Comparison of ENCODE assay signal across 24 cellular contexts in the genomic region with DNA sequence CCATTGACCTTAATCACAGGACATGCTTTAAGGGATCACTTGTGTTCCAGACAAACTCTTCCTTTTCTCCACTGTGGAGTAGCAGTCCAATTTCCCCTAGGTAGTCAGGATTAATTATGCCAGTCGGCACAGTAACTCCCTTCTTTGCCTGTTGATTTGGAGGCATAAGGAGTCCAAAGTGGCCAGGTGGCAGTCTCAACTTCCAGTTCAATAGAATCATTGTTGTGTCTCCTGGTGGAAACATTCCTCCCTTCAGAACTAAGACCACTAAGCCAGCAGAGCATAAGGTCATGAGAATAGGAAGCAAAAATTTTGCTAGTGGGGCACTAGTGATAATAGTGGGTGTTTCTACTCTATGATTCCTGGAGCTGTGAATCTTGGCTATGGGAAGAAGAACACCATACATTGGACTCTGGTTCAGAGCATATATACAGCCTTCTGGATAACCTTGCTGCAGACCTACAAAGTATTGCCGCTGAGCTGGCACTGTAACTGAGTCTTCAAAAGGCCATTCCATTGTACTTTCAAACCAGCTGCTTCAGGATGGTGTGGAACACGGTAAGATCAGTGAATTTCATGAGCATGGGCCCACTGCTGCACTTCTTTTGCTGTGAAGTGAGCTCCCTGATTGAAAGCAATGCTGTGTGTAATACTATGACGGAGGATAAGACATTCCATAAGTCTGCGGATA.
"Had no signal": no experiment of that assay in that cellular context is flagged by ENCODE, and none has a peak within 500 bp of the region (broad histone marks: within the 10 kb centered on the region; RNA-seq: fewer than 3 reads in every experiment).

No MANE protein-coding gene starts in this region.

- H3K9ac ChIP-seq: KMS-11 had no signal

- FAIRE-seq: bronchial epithelial cell had no signal

- H3K4me1 ChIP-seq: SJCRH30 had no signal

- H3K27me3 ChIP-seq: Peyer's patch, SJCRH30 had no signal

- H3K27ac ChIP-seq: KMS-11, Peyer's patch, RWPE1, SJCRH30 had no signal

- H3K4me2 ChIP-seq: KMS-11 had no signal

- H3K9me3 ChIP-seq: Peyer's patch, SJCRH30 had no signal

- ATAC-seq: activated CD8-positive, alpha-beta T cell treated with anti-CD3 and anti-CD28 coated beads, Interleukin-2, amount 10 ng/mL, durations not matched to agents 7 days and 5 days; SK-N-SH treated with all-trans-retinoic acid at 6 μM for 48 hours; WTC11 had no signal

- DNase-seq: activated CD4-positive, alpha-beta T cell treated with anti-CD3 and anti-CD28 coated beads for 48 hours; activated CD4-positive, alpha-beta T cell treated with anti-CD3 and anti-CD28 coated beads, Interleukin-2, amount 50 U/mL, for 4 hours; activated CD4-positive, CD25-positive, alpha-beta regulatory T cell treated with anti-CD3 and anti-CD28 coated beads, Interleukin-2, amount 50 U/mL, for 72 hours; activated CD8-positive, alpha-beta memory T cell treated with anti-CD3 and anti-CD28 coated beads, Interleukin-2, amount 50 U/mL, for 48 hours; activated CD8-positive, alpha-beta T cell treated with anti-CD3 and anti-CD28 coated beads, Interleukin-2, amount 10 ng/mL, durations not matched to agents 7 days and 5 days; activated naive CD4-positive, alpha-beta T cell; activated T-cell treated with anti-CD3 and anti-CD28 coated beads, Interleukin-2, amount 50 U/mL, for 1 hour; aorta; NCI-H1417 treated with DMSO at 0.1 percent for 48 hours; NCI-H1694; NCI-H2107; NCI-H2171 treated with DMSO at 0.1 percent for 48 hours; NCI-H226; NCI-H526; NCI-H82; OCI-M1; Peyer's patch; Right ventricle myocardium superior; SJCRH30 had no signal

- H3K36me3 ChIP-seq: Peyer's patch, SJCRH30 had no signal

- H3K4me3 ChIP-seq: Peyer's patch, SJCRH30 had no signal
